In the genomic region with DNA sequence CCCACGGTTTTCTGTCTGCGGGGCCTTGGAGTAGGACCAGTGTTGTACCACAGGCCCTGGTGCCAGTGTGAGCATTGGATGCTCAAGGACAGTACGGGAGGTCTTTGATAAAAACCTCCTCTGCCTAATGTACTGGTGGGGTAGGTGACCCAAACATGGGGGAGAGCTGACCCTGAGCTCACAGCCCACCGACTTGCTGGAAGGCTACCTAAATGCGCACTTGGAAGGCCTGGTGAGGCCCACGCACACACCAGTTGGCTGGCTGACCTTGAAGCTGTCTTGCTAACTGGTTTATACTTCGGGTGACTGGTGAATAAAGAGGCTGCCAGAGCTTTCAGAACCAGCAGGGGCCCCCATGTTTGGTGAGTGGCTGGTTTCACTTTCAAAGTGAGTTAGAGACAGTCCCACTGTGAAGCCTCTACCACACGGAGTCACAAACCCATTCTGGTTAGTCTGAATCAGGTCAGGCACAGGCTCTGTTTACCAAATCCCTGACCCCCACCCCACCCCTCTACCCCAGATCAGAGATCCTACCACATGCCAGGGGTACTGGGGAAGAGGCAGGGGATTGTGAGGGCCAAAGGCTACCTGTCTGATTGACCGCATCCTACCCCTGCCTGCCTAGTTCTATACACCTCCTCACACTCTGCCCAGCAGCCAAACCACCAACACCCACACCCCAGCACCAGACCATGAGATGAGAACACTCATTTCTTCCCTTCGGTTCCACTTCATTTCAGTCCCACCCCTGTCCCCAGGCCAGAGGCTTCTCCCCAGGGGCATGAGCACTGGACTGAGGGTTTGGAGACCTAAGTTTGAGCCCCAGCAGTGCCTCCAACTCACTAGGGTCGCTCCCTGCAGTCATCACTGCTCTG, we compare ENCODE assay signal across 9 cellular contexts. TPM values are rescaled to one million over a fixed set of nuclear protein-coding genes. Genes with fewer than 3 reads are reported as not detected.
DNase-seq lines count a peak whose midpoint lies in the region; ATAC-seq, FAIRE-seq and TF ChIP-seq lines count a peak whose summit lies in the region.
"Had no signal": no experiment of that assay in that cellular context is flagged by ENCODE, and none has a peak within 500 bp of the region (broad histone marks: within the 10 kb centered on the region; RNA-seq: fewer than 3 reads in every experiment).

No MANE protein-coding gene starts in this region.

- DNase-seq in T-helper 1 cell (peak; percentile 26 to 92 (median 52)), astrocyte (ENCODE audit: low read depth) (no peak), cardiac septum (ENCODE audit: low spot score) (no peak), left colon (no peak)
- peak; percentile 73 to 96 for DNase-seq in stimulated activated effector memory CD8-positive, alpha-beta T cell treated with anti-CD3 and anti-CD28 coated beads, Interleukin-12 subunit alpha, Interleukin-12 subunit beta, amount 100 ng/mL, for 72 hours (ENCODE audit: low spot score in 2 of 2)

- no peak overlapping the region for H3K27ac ChIP-seq in astrocyte (ENCODE audit: low read depth, low read length)

- H3K4me3 ChIP-seq in astrocyte (ENCODE audit: insufficient read depth, low read depth, low read length): no peak overlapping the region

- peaks cover 5% of the 10 kb centered on the region for H3K4me1 ChIP-seq in astrocyte (ENCODE audit: insufficient read depth, low read length)

- no peak for TF ChIP-seq CTCF in astrocyte (IDR thresholded peaks at IDR 0.05; ENCODE audit: insufficient read depth, low read depth, low read length)

- peak overlapping the region; percentile 41 for H3K27ac Mint-ChIP-seq in astrocyte (ENCODE audit: unreplicated experiment)
- peak overlapping the region; percentile 93 for H3K27ac Mint-ChIP-seq in stimulated activated effector memory CD8-positive, alpha-beta T cell treated with anti-CD3 and anti-CD28 coated beads, Interleukin-12 subunit alpha, Interleukin-12 subunit beta, amount 100 ng/mL, for 72 hours

- H3K4me1 Mint-ChIP-seq in astrocyte (ENCODE audit: low read depth, unreplicated experiment): peaks cover 6% of the 10 kb centered on the region
- H3K4me1 Mint-ChIP-seq in stimulated activated effector memory CD8-positive, alpha-beta T cell treated with anti-CD3 and anti-CD28 coated beads, Interleukin-12 subunit alpha, Interleukin-12 subunit beta, amount 100 ng/mL, for 72 hours: peaks cover 96% of the 10 kb centered on the region

- H3K9me3 ChIP-seq in astrocyte (ENCODE audit: insufficient read depth, low read depth, low read length): peaks cover 3% of the 10 kb centered on the region

- no peak for FAIRE-seq in astrocyte (lab: Jason Lieb, UNC)
- FAIRE-seq: G401.6 had no signal

- intact Hi-C loops in cardiac septum (cut with DNase I) (loop anchor here (10.0 kb wide), 1 partner anchor 388 kb away; a partner anchor contains a TSS), left colon (cut with DNase I, micrococcal nuclease) (no loop called here)

- no peaks in the 10 kb centered on the region for H3K79me2 ChIP-seq in astrocyte (ENCODE audit: insufficient read depth, low read length)

- H3K9me3 Mint-ChIP-seq in astrocyte (ENCODE audit: unreplicated experiment): peaks cover 2% of the 10 kb centered on the region
- no peaks in the 10 kb centered on the region for H3K9me3 Mint-ChIP-seq in stimulated activated effector memory CD8-positive, alpha-beta T cell treated with anti-CD3 and anti-CD28 coated beads, Interleukin-12 subunit alpha, Interleukin-12 subunit beta, amount 100 ng/mL, for 72 hours

- peak overlapping the region; percentile 66 for H3K4me3 Mint-ChIP-seq in astrocyte (ENCODE audit: unreplicated experiment)
- peak overlapping the region; percentile 77 for H3K4me3 Mint-ChIP-seq in stimulated activated effector memory CD8-positive, alpha-beta T cell treated with anti-CD3 and anti-CD28 coated beads, Interleukin-12 subunit alpha, Interleukin-12 subunit beta, amount 100 ng/mL, for 72 hours

- no peak overlapping the region for H3K4me2 ChIP-seq in astrocyte (ENCODE audit: low read length)

- H3K36me3 Mint-ChIP-seq in astrocyte (ENCODE audit: low read depth, unreplicated experiment): no peaks in the 10 kb centered on the region
- peaks cover 35% of the 10 kb centered on the region for H3K36me3 Mint-ChIP-seq in stimulated activated effector memory CD8-positive, alpha-beta T cell treated with anti-CD3 and anti-CD28 coated beads, Interleukin-12 subunit alpha, Interleukin-12 subunit beta, amount 100 ng/mL, for 72 hours

- H2AFZ ChIP-seq in astrocyte (ENCODE audit: low read depth, low read length): no peak overlapping the region

- no peaks in the 10 kb centered on the region for H4K20me1 ChIP-seq in astrocyte (ENCODE audit: insufficient read depth, low read length)

- peak; percentile 36 for TF ChIP-seq POLR2A in GM10847 (IDR thresholded peaks at IDR 0.05; ENCODE audit: extremely low read depth, insufficient read length)

- H3K27me3 ChIP-seq in astrocyte (ENCODE audit: insufficient read depth, low read length): peaks cover 7% of the 10 kb centered on the region

- peaks cover 47% of the 10 kb centered on the region for H3K27me3 Mint-ChIP-seq in astrocyte (ENCODE audit: low read depth, unreplicated experiment)

- H3K36me3 ChIP-seq in astrocyte (ENCODE audit: insufficient read depth, low read length): no peaks in the 10 kb centered on the region

- ATAC-seq in GM21723 (IDR thresholded peaks at IDR 0.05; ENCODE audit: unreplicated experiment) (peak; percentile 52), HG03469 (IDR thresholded peaks at IDR 0.05; ENCODE audit: unreplicated experiment) (no peak), left colon (no peak)
- peak; percentile 79 for ATAC-seq in stimulated activated effector memory CD8-positive, alpha-beta T cell treated with anti-CD3 and anti-CD28 coated beads, Interleukin-12 subunit alpha, Interleukin-12 subunit beta, amount 100 ng/mL, for 72 hours

- H3K9ac ChIP-seq in astrocyte (ENCODE audit: low read length): no peak overlapping the region

RNA-seq across cellular contexts. Expression of a gene that starts 12.7 kb away (rescaled TPM):
- total RNA-seq in astrocyte (1.3 and 1.6 TPM in 2 replicates), cardiac septum (0.51 TPM), left colon (1 to 10 TPM; 2.9 to 7.0 TPM)

RNA-seq across cellular contexts. Expression of a gene that starts 25.6 kb away (rescaled TPM):
- total RNA-seq in astrocyte (6.0 and 8.4 TPM in 2 replicates), cardiac septum (2.8 TPM), left colon (10 to 100 TPM in 1 of 2 donors, 1 to 10 TPM in 1; 9.9 to 14.2 TPM)

RNA-seq across cellular contexts. Expression of a gene that starts 49.8 kb away (rescaled TPM):
- 0.07 TPM in 1 of 2 replicates, not detected in the other for total RNA-seq in astrocyte
- total RNA-seq in cardiac septum: not detected
- total RNA-seq in left colon: under 1 TPM in 1 of 2 donors, not detected in 1; 0.17 TPM

RNA-seq across cellular contexts. Expression of a gene that starts 52.9 kb away (rescaled TPM):
- total RNA-seq in astrocyte (not detected in 2 replicates), cardiac septum (not detected), left colon (1 to 10 TPM in 1 of 2 donors, under 1 TPM in 1; 0.56 to 3.1 TPM)

Comparison
In these comparisons a context has a peak if more than half of its experiments do, and no peak if none do; other contexts are left out.
1. ATAC-seq: peak in GM21723 (single experiment) and stimulated activated effector memory CD8-positive, alpha-beta T cell treated with anti-CD3 and anti-CD28 coated beads, Interleukin-12 subunit alpha, Interleukin-12 subunit beta, amount 100 ng/mL, for 72 hours (single experiment); none in HG03469 (single experiment) and left colon (single experiment).
2. DNase-seq: peak in T-helper 1 cell (5 of 5) and stimulated activated effector memory CD8-positive, alpha-beta T cell treated with anti-CD3 and anti-CD28 coated beads, Interleukin-12 subunit alpha, Interleukin-12 subunit beta, amount 100 ng/mL, for 72 hours (2 of 2); none in astrocyte (single experiment), cardiac septum (single experiment) and left colon (0 of 2).